Comparison of ENCODE assay signal across 14 cellular contexts in the genomic region with DNA sequence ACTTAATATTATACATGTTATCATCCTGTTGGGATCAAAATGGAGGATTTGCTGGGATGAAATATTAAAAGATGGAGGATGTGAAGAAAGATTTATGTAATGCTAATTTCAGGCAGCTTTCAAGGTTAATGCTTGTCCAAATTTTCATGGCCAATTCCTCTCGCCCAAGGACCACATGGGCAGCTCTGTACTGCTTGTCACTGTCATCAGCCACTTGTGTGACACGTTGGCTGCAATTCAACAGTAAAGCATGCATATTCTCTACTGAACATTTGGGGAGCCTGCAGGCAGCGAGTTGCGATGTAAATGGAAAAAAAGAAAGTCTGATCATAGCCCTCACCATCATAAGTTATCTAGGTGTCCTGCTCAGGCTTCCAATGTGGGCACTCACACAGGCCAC.
DNase-seq lines count a peak whose midpoint lies in the region; ATAC-seq, FAIRE-seq and TF ChIP-seq lines count a peak whose summit lies in the region.
"Had no signal": no experiment of that assay in that cellular context is flagged by ENCODE, and none has a peak within 500 bp of the region (broad histone marks: within the 10 kb centered on the region; RNA-seq: fewer than 3 reads in every experiment).

No MANE protein-coding gene starts in this region.

- H3K4me1 Mint-ChIP-seq in CD14-positive monocyte, result no peaks in the 10 kb centered on the region

- BruUV-seq in HepG2 (replicated peaks; lab: Mats Ljungman, UMichigan), result no TSS peak

- no peaks in the 10 kb centered on the region for H3K36me3 Mint-ChIP-seq in CD14-positive monocyte

- H3K4me1 ChIP-seq in liver (ENCODE audit: control insufficient read depth in 4 of 4, insufficient read depth in 4 of 4, low read length in 3 of 4) (no peaks in the 10 kb centered on the region), HepG2 (ENCODE audit: insufficient read depth, low read length) (no peaks in the 10 kb centered on the region), right atrium auricular region (peaks cover 0 to 28% of the 10 kb centered on the region in 2 donors), rectal smooth muscle tissue (ENCODE audit: control insufficient read depth, insufficient read depth, low read length) (peaks cover 2% of the 10 kb centered on the region), aorta (ENCODE audit: control insufficient read depth in 1 of 2, insufficient read depth in 2 of 2, low read length in 2 of 2) (no peaks in the 10 kb centered on the region)
- H3K4me1 ChIP-seq: Caco-2 had no signal

- H3K4me3 ChIP-seq in liver (ENCODE audit: low read depth in 1 of 3, low read length in 3 of 3), result no peak overlapping the region
- no peak overlapping the region for H3K4me3 ChIP-seq in HepG2 (replicated peaks in 1 of 3; ENCODE audit: insufficient read depth in 1 of 3, low read depth in 2 of 3, low read length in 3 of 3)
- no peak overlapping the region for H3K4me3 ChIP-seq in right atrium auricular region
- H3K4me3 ChIP-seq in rectal smooth muscle tissue (ENCODE audit: low read length), result no peak overlapping the region
- no peak overlapping the region for H3K4me3 ChIP-seq in aorta (ENCODE audit: low read length in 2 of 2)

- ATAC-seq in HepG2 (no peak), aorta (ENCODE audit: low FRiP score) (peak; percentile 44), GM21723 (IDR thresholded peaks at IDR 0.05; ENCODE audit: unreplicated experiment) (no peak)

- TF ChIP-seq CTCF in liver (IDR thresholded peaks at IDR 0.05; ENCODE audit: low read depth, low read length, missing input control) (no peak), HepG2 (CRISPR knock-in tag; IDR thresholded peaks at IDR 0.05) (no peak), right atrium auricular region (IDR thresholded peaks at IDR 0.05) (no peak), CD14-positive monocyte (IDR thresholded peaks at IDR 0.05) (no peak)

- intact Hi-C loops in HepG2 (cut with micrococcal nuclease; ENCODE audit: unreplicated experiment), result no loop called here
- intact Hi-C loops in aorta (cut with DNase I), result no loop called here
- intact Hi-C loops in CD14-positive monocyte (cut with micrococcal nuclease), result no loop called here

- no peak for FAIRE-seq in HepG2 (lab: Jason Lieb, UNC)

- H3K27ac Mint-ChIP-seq in CD14-positive monocyte, result no peak overlapping the region

- no peak overlapping the region for H3K4me3 Mint-ChIP-seq in CD14-positive monocyte

- H3K9me3 ChIP-seq in liver (ENCODE audit: control insufficient read depth in 4 of 4, low read length in 3 of 4) (no peaks in the 10 kb centered on the region), HepG2 (ENCODE audit: low read length) (peaks cover 25% of the 10 kb centered on the region), right atrium auricular region (no peaks in the 10 kb centered on the region), aorta (ENCODE audit: control insufficient read depth, low read length) (no peaks in the 10 kb centered on the region)
- H3K9me3 ChIP-seq: Caco-2 had no signal

- peaks cover 1 to 13% (median 9%) of the 10 kb centered on the region in 3 donors for H3K27me3 Mint-ChIP-seq in CD14-positive monocyte (ENCODE audit: low read depth in 3 of 3)

- TF ChIP-seq RAD21 in liver (IDR thresholded peaks at IDR 0.05) (no peak), HepG2 (CRISPR knock-in tag; IDR thresholded peaks at IDR 0.05) (no peak)

- TF ChIP-seq EP300 in HepG2 (IDR thresholded peaks at IDR 0.05; ENCODE audit: low read depth in 2 of 2, low read length in 2 of 2) (no peak), HepG2 (CRISPR knock-in tag; IDR thresholded peaks at IDR 0.05; ENCODE audit: borderline replicate concordance) (no peak)

- H3K36me3 ChIP-seq in liver (ENCODE audit: control insufficient read depth in 4 of 4, insufficient read depth in 3 of 4, low read depth in 1 of 4, low read length in 3 of 4) (no peaks in the 10 kb centered on the region), HepG2 (replicated peaks in 1 of 2; ENCODE audit: control insufficient read depth in 1 of 2, insufficient read depth in 2 of 2, low read length in 2 of 2) (no peaks in the 10 kb centered on the region), right atrium auricular region (no peaks in the 10 kb centered on the region), rectal smooth muscle tissue (ENCODE audit: control insufficient read depth, insufficient read depth, low read length) (no peaks in the 10 kb centered on the region), aorta (ENCODE audit: control insufficient read depth in 1 of 2, insufficient read depth in 2 of 2, low read length in 1 of 2) (no peaks in the 10 kb centered on the region)

- no peaks in the 10 kb centered on the region for H3K79me2 ChIP-seq in HepG2 (ENCODE audit: insufficient read depth, low read length)

- DNase-seq in HepG2 (ENCODE audit: low spot score), result no peak
- no peak for DNase-seq in right atrium auricular region (ENCODE audit: low spot score)
- DNase-seq in aorta, result no peak
- no peak for DNase-seq in CD14-positive monocyte (ENCODE audit: low spot score)
- DNase-seq in activated CD8-positive, alpha-beta memory T cell treated with anti-CD3 and anti-CD28 coated beads, Interleukin-2, amount 50 U/mL, for 4 hours, result no peak
- DNase-seq: activated CD4-positive, alpha-beta T cell treated with anti-CD3 and anti-CD28 coated beads, Interleukin-2, amount 50 U/mL, for 4 hours; Caco-2; dermis blood vessel endothelial cell; midbrain; SHP77 treated with DMSO at 0.1 percent for 48 hours; stimulated activated CD4-positive, alpha-beta T cell treated with anti-CD3 and anti-CD28 coated beads, Interleukin-4, amount 100 ng/mL, for 24 hours had no signal

- H3K9me3 Mint-ChIP-seq in CD14-positive monocyte, result peaks cover 0 to 4% (median 0%) of the 10 kb centered on the region in 7 donors

- in situ Hi-C loops in HepG2 (cut with HindIII; ENCODE audit: extremely low pct_ligation_motif_present, low pct_unique_long_range_greater_than_20kb), result no loop called here

- POLR2A ChIA-PET in HepG2 (lab: Yijun Ruan, JAX), result no interaction called here

- H3K4me2 ChIP-seq in HepG2 (ENCODE audit: low read depth, low read length), result no peak overlapping the region

- no peak overlapping the region for H3K9ac ChIP-seq in liver (ENCODE audit: low read depth in 1 of 2, low read length in 2 of 2)
- H3K9ac ChIP-seq in HepG2 (ENCODE audit: insufficient read depth, low read depth, low read length), result no peak overlapping the region
- H3K9ac ChIP-seq in rectal smooth muscle tissue (ENCODE audit: low read length), result no peak overlapping the region

- 79% methylated on average over 4 of the region's 4 CpGs for WGBS in liver
- WGBS in HepG2 (ENCODE audit: low lambda C conversion rate), result 2% methylated on average over 4 of the region's 4 CpGs
- WGBS in aorta, 2 donors, result 73 to 86% methylated on average over 4 of the region's 4 CpGs

- H3K27ac ChIP-seq in liver (ENCODE audit: low read depth in 1 of 2, low read length in 2 of 2) (peak overlapping the region; percentile 70 to 78), HepG2 (ENCODE audit: extremely low read length, insufficient read depth, low read length) (no peak overlapping the region), right atrium auricular region (peak overlapping the region; percentile 71 to 75), rectal smooth muscle tissue (ENCODE audit: low read depth, low read length) (peak overlapping the region; percentile 51), aorta (ENCODE audit: low read depth in 1 of 2, low read length in 2 of 2) (no peak overlapping the region)

- no peaks in the 10 kb centered on the region for H3K27me3 ChIP-seq in liver (ENCODE audit: control insufficient read depth in 4 of 4, insufficient read depth in 4 of 4, low read length in 3 of 4)
- H3K27me3 ChIP-seq in HepG2 (ENCODE audit: control insufficient read depth in 1 of 2, insufficient read depth in 2 of 2, low read length in 2 of 2), result no peaks in the 10 kb centered on the region; a peak in 1 of 5 replicates
- no peaks in the 10 kb centered on the region for H3K27me3 ChIP-seq in right atrium auricular region
- H3K27me3 ChIP-seq in rectal smooth muscle tissue (ENCODE audit: control insufficient read depth, insufficient read depth, low read length), result no peaks in the 10 kb centered on the region
- no peaks in the 10 kb centered on the region for H3K27me3 ChIP-seq in aorta (ENCODE audit: control insufficient read depth in 1 of 2, insufficient read depth in 2 of 2, low read length in 1 of 2)

- no peaks in the 10 kb centered on the region for H4K20me1 ChIP-seq in HepG2 (ENCODE audit: insufficient read depth, low read length)

- H2AFZ ChIP-seq in HepG2 (ENCODE audit: low read length), result no peak overlapping the region

- TF ChIP-seq POLR2A in HepG2 (IDR thresholded peaks at IDR 0.05; ENCODE audit: insufficient read depth in 1 of 2, low read depth in 2 of 2, low read length in 2 of 2), result no peak

- CTCF ChIA-PET in HepG2 (lab: Yijun Ruan, JAX; ENCODE audit: low intra/inter-chr PET ratio, low total read pairs), result no interaction called here

TF ChIP-seq in liver, 16 proteins besides CTCF, POLR2A, EP300 and RAD21:
- TF ChIP-seq RXRA (IDR thresholded peaks at IDR 0.05), result no peak
- TF ChIP-seq TAF1 (conservative IDR thresholded peaks at IDR 0.05), result no peak
- no peak for TF ChIP-seq EGR1 (IDR thresholded peaks at IDR 0.05; ENCODE audit: low read depth in 2 of 2)

TF ChIP-seq in HepG2, 621 proteins besides CTCF, POLR2A, EP300 and RAD21:
- no peak for TF ChIP-seq ZNF577 (CRISPR knock-in tag; IDR thresholded peaks at IDR 0.05; ENCODE audit: borderline replicate concordance, low read depth)

Comparison
In these comparisons a context has a peak if more than half of its experiments do, and no peak if none do; other contexts are left out.
1. H3K27ac ChIP-seq: peak in liver (2 of 2), right atrium auricular region (2 of 2) and rectal smooth muscle tissue (single experiment); none in HepG2 (single experiment) and aorta (0 of 2).